ENCODE assay signal across 8 cellular contexts in the genomic region with DNA sequence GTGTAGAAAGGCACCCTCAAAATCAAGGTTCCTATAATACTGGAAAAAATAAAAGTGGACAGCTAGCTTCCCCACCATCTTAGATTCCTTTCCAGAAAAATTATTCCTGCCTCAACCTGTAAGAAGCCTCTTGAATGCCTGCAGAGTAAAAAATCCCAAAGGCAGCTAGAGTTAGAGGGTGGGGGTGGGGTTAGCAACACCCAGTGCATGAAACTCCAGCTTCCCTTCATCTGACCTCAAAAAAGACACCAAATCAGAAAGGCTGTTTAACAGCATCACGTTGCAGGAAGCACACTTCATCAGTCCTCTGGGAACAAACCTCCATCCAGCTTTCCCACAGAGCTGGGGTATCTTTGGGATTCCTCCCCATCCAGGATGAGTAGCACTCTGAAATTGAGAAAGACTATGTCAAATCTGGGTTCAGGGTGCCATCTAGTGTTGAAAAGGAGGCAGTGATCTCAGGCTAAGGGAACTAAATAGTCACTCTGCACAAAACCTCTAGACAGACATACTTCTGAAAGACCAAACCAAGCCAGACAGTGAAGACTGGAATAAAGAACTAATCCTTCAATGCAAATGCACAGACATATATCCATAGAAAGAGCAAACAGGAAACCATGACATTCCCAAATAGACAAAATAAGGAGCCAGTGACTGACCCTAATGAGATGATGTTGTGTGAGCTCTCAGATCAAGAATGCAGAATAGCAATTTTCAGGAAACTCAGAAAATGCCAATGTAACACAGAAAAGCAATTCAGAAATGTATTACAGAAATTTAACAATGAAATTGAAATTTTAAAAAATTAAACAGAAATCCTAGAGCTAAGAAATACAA.
DNase-seq lines count a peak whose midpoint lies in the region; ATAC-seq and TF ChIP-seq lines count a peak whose summit lies in the region.

No MANE protein-coding gene starts in this region.

- peaks cover 13% of the 10 kb centered on the region for H3K9me3 Mint-ChIP-seq in activated CD4-positive, alpha-beta memory T cell treated with anti-CD3 and anti-CD28 coated beads for 36 hours
- peaks cover 3% of the 10 kb centered on the region for H3K9me3 Mint-ChIP-seq in glutamatergic neuron (ENCODE audit: unreplicated experiment)

- no peak overlapping the region for H3K4me3 ChIP-seq in spleen

- H3K27me3 Mint-ChIP-seq in activated CD4-positive, alpha-beta memory T cell treated with anti-CD3 and anti-CD28 coated beads for 36 hours = no peaks in the 10 kb centered on the region
- peaks cover 2% of the 10 kb centered on the region for H3K27me3 Mint-ChIP-seq in glutamatergic neuron (ENCODE audit: unreplicated experiment)

- DNase-seq in activated CD4-positive, CD25-positive, alpha-beta regulatory T cell treated with anti-CD3 and anti-CD28 coated beads, Interleukin-2, amount 50 U/mL, for 16 hours (ENCODE audit: low read depth, low spot score) = peak; percentile 0
- DNase-seq in H4 (ENCODE audit: low spot score) = peak; percentile 32
- peak; percentile 55 for DNase-seq in NAMALWA (ENCODE audit: low spot score)
- DNase-seq in activated CD4-positive, alpha-beta memory T cell treated with anti-CD3 and anti-CD28 coated beads for 36 hours = peak; percentile 6
- no peak for DNase-seq in glutamatergic neuron
- no peak for DNase-seq in spleen
- DNase-seq in mesenteric fat pad (ENCODE audit: low spot score) = no peak

- peaks cover 0 to 42% (median 6%) of the 10 kb centered on the region in 8 donors for H3K9me3 ChIP-seq in spleen

- H3K4me3 Mint-ChIP-seq in activated CD4-positive, alpha-beta memory T cell treated with anti-CD3 and anti-CD28 coated beads for 36 hours = no peak overlapping the region
- no peak overlapping the region for H3K4me3 Mint-ChIP-seq in glutamatergic neuron (ENCODE audit: unreplicated experiment)

- TF ChIP-seq POLR2A in spleen (IDR thresholded peaks at IDR 0.05) = no peak

- no peak overlapping the region for H3K27ac ChIP-seq in spleen

- intact Hi-C loops in activated CD4-positive, alpha-beta memory T cell treated with anti-CD3 and anti-CD28 coated beads for 36 hours (cut with micrococcal nuclease) = no loop called here
- intact Hi-C loops in spleen (cut with DNase I; ENCODE audit: low total_unique reads) = no loop called here

- CTCF ChIA-PET in activated CD4-positive, alpha-beta memory T cell treated with anti-CD3 and anti-CD28 coated beads for 36 hours (lab: Charles Lee) = interaction anchor here (0.7 to 1.9 kb wide), 9 partner anchors 10 to 437 kb away, joined by 3 to 9 read pairs (median 3); no protein-coding TSS in a partner anchor

- POLR2A ChIA-PET in activated CD4-positive, alpha-beta memory T cell treated with anti-CD3 and anti-CD28 coated beads for 36 hours (lab: Charles Lee) = interaction anchor here (0.6 kb wide), 1 partner anchor 18 kb away, joined by 3 read pairs; no protein-coding TSS in a partner anchor

- H3K4me1 ChIP-seq in spleen = no peaks in the 10 kb centered on the region

- peaks cover 0 to 21% (median 0%) of the 10 kb centered on the region in 6 donors for H3K36me3 ChIP-seq in spleen

- no peaks in the 10 kb centered on the region for H3K4me1 Mint-ChIP-seq in activated CD4-positive, alpha-beta memory T cell treated with anti-CD3 and anti-CD28 coated beads for 36 hours (ENCODE audit: low read depth)
- H3K4me1 Mint-ChIP-seq in glutamatergic neuron (ENCODE audit: low read depth, unreplicated experiment) = no peaks in the 10 kb centered on the region

- TF ChIP-seq CTCF in glutamatergic neuron (IDR thresholded peaks at IDR 0.05; ENCODE audit: partially characterized antibody, unreplicated experiment) (peak; percentile 34), spleen (IDR thresholded peaks at IDR 0.05 in 8 of 11, conservative IDR thresholded peaks at IDR 0.05 in 3 of 11) (peak in 8 of 11 experiments; percentile 32 to 55 (median 44))

- H3K36me3 Mint-ChIP-seq in activated CD4-positive, alpha-beta memory T cell treated with anti-CD3 and anti-CD28 coated beads for 36 hours = peaks cover 26% of the 10 kb centered on the region
- peaks cover 18% of the 10 kb centered on the region for H3K36me3 Mint-ChIP-seq in glutamatergic neuron (ENCODE audit: unreplicated experiment)

- 0 to 88% (median 45%) methylated on average over 1 of the region's 1 CpG for WGBS in spleen, 5 donors

- H3K27ac Mint-ChIP-seq in activated CD4-positive, alpha-beta memory T cell treated with anti-CD3 and anti-CD28 coated beads for 36 hours = no peak overlapping the region
- no peak overlapping the region for H3K27ac Mint-ChIP-seq in glutamatergic neuron (ENCODE audit: unreplicated experiment)

- no peaks in the 10 kb centered on the region for H3K27me3 ChIP-seq in spleen (replicated peaks in 1 of 7)

- no peak for ATAC-seq in activated CD4-positive, CD25-positive, alpha-beta regulatory T cell treated with anti-CD3 and anti-CD28 coated beads, Interleukin-2, amount 50 U/mL, for 24 hours

Comparison
In these comparisons a context has a peak if more than half of its experiments do, and no peak if none do; other contexts are left out.
1. DNase-seq: peak in activated CD4-positive, CD25-positive, alpha-beta regulatory T cell treated with anti-CD3 and anti-CD28 coated beads, Interleukin-2, amount 50 U/mL, for 16 hours (single experiment), H4 (single experiment), NAMALWA (single experiment) and activated CD4-positive, alpha-beta memory T cell treated with anti-CD3 and anti-CD28 coated beads for 36 hours (single experiment); none in glutamatergic neuron (single experiment), spleen (single experiment) and mesenteric fat pad (single experiment).